Comparison of ENCODE assay signal across 2 cellular contexts in genomic region chr12:6959376-6960290, GRCh38.
TF ChIP-seq lines count a peak whose summit lies in the region.

No MANE protein-coding gene starts in this region.

TF ChIP-seq in liver, 16 proteins besides CTCF, POLR2A, EP300 and RAD21:
- TF ChIP-seq, protein P1, sequence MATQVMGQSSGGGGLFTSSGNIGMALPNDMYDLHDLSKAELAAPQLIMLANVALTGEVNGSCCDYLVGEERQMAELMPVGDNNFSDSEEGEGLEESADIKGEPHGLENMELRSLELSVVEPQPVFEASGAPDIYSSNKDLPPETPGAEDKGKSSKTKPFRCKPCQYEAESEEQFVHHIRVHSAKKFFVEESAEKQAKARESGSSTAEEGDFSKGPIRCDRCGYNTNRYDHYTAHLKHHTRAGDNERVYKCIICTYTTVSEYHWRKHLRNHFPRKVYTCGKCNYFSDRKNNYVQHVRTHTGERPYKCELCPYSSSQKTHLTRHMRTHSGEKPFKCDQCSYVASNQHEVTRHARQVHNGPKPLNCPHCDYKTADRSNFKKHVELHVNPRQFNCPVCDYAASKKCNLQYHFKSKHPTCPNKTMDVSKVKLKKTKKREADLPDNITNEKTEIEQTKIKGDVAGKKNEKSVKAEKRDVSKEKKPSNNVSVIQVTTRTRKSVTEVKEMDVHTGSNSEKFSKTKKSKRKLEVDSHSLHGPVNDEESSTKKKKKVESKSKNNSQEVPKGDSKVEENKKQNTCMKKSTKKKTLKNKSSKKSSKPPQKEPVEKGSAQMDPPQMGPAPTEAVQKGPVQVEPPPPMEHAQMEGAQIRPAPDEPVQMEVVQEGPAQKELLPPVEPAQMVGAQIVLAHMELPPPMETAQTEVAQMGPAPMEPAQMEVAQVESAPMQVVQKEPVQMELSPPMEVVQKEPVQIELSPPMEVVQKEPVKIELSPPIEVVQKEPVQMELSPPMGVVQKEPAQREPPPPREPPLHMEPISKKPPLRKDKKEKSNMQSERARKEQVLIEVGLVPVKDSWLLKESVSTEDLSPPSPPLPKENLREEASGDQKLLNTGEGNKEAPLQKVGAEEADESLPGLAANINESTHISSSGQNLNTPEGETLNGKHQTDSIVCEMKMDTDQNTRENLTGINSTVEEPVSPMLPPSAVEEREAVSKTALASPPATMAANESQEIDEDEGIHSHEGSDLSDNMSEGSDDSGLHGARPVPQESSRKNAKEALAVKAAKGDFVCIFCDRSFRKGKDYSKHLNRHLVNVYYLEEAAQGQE (IDR thresholded peaks at IDR 0.05) = no peak

TF ChIP-seq in HepG2, 621 proteins besides CTCF, POLR2A, EP300 and RAD21:
- TF ChIP-seq CREM (IDR thresholded peaks at IDR 0.05) = no peak
- no peak for TF ChIP-seq CREM (CRISPR knock-in tag; IDR thresholded peaks at IDR 0.05)
- TF ChIP-seq TCF7L2 (IDR thresholded peaks at IDR 0.05; ENCODE audit: low read depth, low read length) = no peak
- no peak for TF ChIP-seq ZNF687 (CRISPR knock-in tag; IDR thresholded peaks at IDR 0.05)
- TF ChIP-seq MLLT10 (CRISPR knock-in tag; IDR thresholded peaks at IDR 0.05) = no peak
- TF ChIP-seq ZNF891 (CRISPR knock-in tag; IDR thresholded peaks at IDR 0.05) = no peak
- no peak for TF ChIP-seq ZNF574 (CRISPR knock-in tag; IDR thresholded peaks at IDR 0.05)
- TF ChIP-seq ZNF879 (CRISPR knock-in tag; IDR thresholded peaks at IDR 0.05) = no peak
- TF ChIP-seq, protein P2, sequence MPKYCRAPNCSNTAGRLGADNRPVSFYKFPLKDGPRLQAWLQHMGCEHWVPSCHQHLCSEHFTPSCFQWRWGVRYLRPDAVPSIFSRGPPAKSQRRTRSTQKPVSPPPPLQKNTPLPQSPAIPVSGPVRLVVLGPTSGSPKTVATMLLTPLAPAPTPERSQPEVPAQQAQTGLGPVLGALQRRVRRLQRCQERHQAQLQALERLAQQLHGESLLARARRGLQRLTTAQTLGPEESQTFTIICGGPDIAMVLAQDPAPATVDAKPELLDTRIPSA (CRISPR knock-in tag; IDR thresholded peaks at IDR 0.05; ENCODE audit: borderline replicate concordance) = no peak
- no peak for TF ChIP-seq ZSCAN9 (CRISPR knock-in tag; IDR thresholded peaks at IDR 0.05; ENCODE audit: borderline replicate concordance)
- TF ChIP-seq ZNF772 (CRISPR knock-in tag; IDR thresholded peaks at IDR 0.05) = no peak
- no peak for TF ChIP-seq ZNF709 (CRISPR knock-in tag; IDR thresholded peaks at IDR 0.05)
- TF ChIP-seq E2F1 (CRISPR knock-in tag; IDR thresholded peaks at IDR 0.05) = no peak
- TF ChIP-seq ISX (CRISPR knock-in tag; conservative IDR thresholded peaks at IDR 0.05) = no peak
